In genomic region chr13:58583961-58584360, GRCh38 we compare ENCODE assay signal across 18 cellular contexts.
DNase-seq lines count a peak whose midpoint lies in the region; ATAC-seq, FAIRE-seq and TF ChIP-seq lines count a peak whose summit lies in the region.
"Had no signal": no experiment of that assay in that cellular context is flagged by ENCODE, and none has a peak within 500 bp of the region (broad histone marks: within the 10 kb centered on the region; RNA-seq: fewer than 3 reads in every experiment).

No MANE protein-coding gene starts in this region.

- no peak overlapping the region for H3K4me3 ChIP-seq in astrocyte (ENCODE audit: insufficient read depth, low read depth, low read length)
- no peak overlapping the region for H3K4me3 ChIP-seq in choroid plexus epithelial cell (ENCODE audit: low read depth, low read length)
- H3K4me3 ChIP-seq: BLaER1 treated with 17β-estradiol and CSF1 and Interleukin-3, amounts not matched to agents 10 nM and 100 nM had no signal

- H3K27me3 ChIP-seq in astrocyte (ENCODE audit: insufficient read depth, low read length), result no peaks in the 10 kb centered on the region
- H3K27me3 ChIP-seq: BLaER1 treated with 17β-estradiol and CSF1 and Interleukin-3, amounts not matched to agents 10 nM and 100 nM had no signal

- no peaks in the 10 kb centered on the region for H3K9me3 Mint-ChIP-seq in astrocyte (ENCODE audit: unreplicated experiment)
- H3K9me3 Mint-ChIP-seq in endothelial cell (ENCODE audit: unreplicated experiment), result no peaks in the 10 kb centered on the region
- H3K9me3 Mint-ChIP-seq in activated CD8-positive, alpha-beta T cell treated with anti-CD3 and anti-CD28 coated beads for 36 hours, result peaks cover 12% of the 10 kb centered on the region

- H3K4me1 Mint-ChIP-seq in astrocyte (ENCODE audit: low read depth, unreplicated experiment) (peaks cover 6% of the 10 kb centered on the region), endothelial cell (ENCODE audit: unreplicated experiment) (peaks cover 2% of the 10 kb centered on the region)
- H3K4me1 Mint-ChIP-seq in activated CD8-positive, alpha-beta T cell treated with anti-CD3 and anti-CD28 coated beads for 36 hours (ENCODE audit: low read depth), result no peaks in the 10 kb centered on the region
- H3K4me1 Mint-ChIP-seq: CD4-positive, CD25-positive, alpha-beta regulatory T cell had no signal

- intact Hi-C loops in activated CD8-positive, alpha-beta T cell treated with anti-CD3 and anti-CD28 coated beads for 36 hours (cut with micrococcal nuclease), result no loop called here

- H3K9ac ChIP-seq in astrocyte (ENCODE audit: low read length), result no peak overlapping the region
- H3K9ac ChIP-seq: BLaER1 treated with 17β-estradiol and CSF1 and Interleukin-3, amounts not matched to agents 10 nM and 100 nM had no signal

- CTCF ChIA-PET in activated CD8-positive, alpha-beta T cell treated with anti-CD3 and anti-CD28 coated beads for 36 hours (lab: Charles Lee), result no interaction called here

- ATAC-seq in GM19395 (IDR thresholded peaks at IDR 0.05; ENCODE audit: unreplicated experiment), result no peak
- no peak for ATAC-seq in activated CD8-positive, alpha-beta T cell treated with anti-CD3 and anti-CD28 coated beads for 36 hours

- no peaks in the 10 kb centered on the region for H3K79me2 ChIP-seq in astrocyte (ENCODE audit: insufficient read depth, low read length)

- no peaks in the 10 kb centered on the region for H3K9me3 ChIP-seq in astrocyte (ENCODE audit: insufficient read depth, low read depth, low read length)
- H3K9me3 ChIP-seq: BLaER1 treated with 17β-estradiol and CSF1 and Interleukin-3, amounts not matched to agents 10 nM and 100 nM had no signal

- H3K27me3 Mint-ChIP-seq in astrocyte (ENCODE audit: low read depth, unreplicated experiment) (no peaks in the 10 kb centered on the region), endothelial cell (ENCODE audit: unreplicated experiment) (no peaks in the 10 kb centered on the region)
- H3K27me3 Mint-ChIP-seq in activated CD8-positive, alpha-beta T cell treated with anti-CD3 and anti-CD28 coated beads for 36 hours, result no peaks in the 10 kb centered on the region
- H3K27me3 Mint-ChIP-seq: CD4-positive, CD25-positive, alpha-beta regulatory T cell had no signal

- POLR2A ChIA-PET in activated CD8-positive, alpha-beta T cell treated with anti-CD3 and anti-CD28 coated beads for 36 hours (lab: Charles Lee), result no interaction called here

- H4K20me1 ChIP-seq in astrocyte (ENCODE audit: insufficient read depth, low read length), result no peaks in the 10 kb centered on the region
- H4K20me1 ChIP-seq: BLaER1 treated with 17β-estradiol and CSF1 and Interleukin-3, amounts not matched to agents 10 nM and 100 nM had no signal

- H3K4me1 ChIP-seq in astrocyte (ENCODE audit: insufficient read depth, low read length), result no peaks in the 10 kb centered on the region

- H3K4me2 ChIP-seq in astrocyte (ENCODE audit: low read length), result no peak overlapping the region
- H3K4me2 ChIP-seq: BLaER1 treated with 17β-estradiol and CSF1 and Interleukin-3, amounts not matched to agents 10 nM and 100 nM had no signal

- H3K27ac Mint-ChIP-seq in astrocyte (ENCODE audit: unreplicated experiment) (peak overlapping the region; percentile 22), endothelial cell (ENCODE audit: unreplicated experiment) (no peak overlapping the region)
- H3K27ac Mint-ChIP-seq in activated CD8-positive, alpha-beta T cell treated with anti-CD3 and anti-CD28 coated beads for 36 hours, result no peak overlapping the region
- H3K27ac Mint-ChIP-seq: CD4-positive, CD25-positive, alpha-beta regulatory T cell; HFFc6 had no signal

- DNase-seq in HT1080 (ENCODE audit: low read depth) (peak; percentile 51), astrocyte (ENCODE audit: low read depth) (peak; percentile 31), choroid plexus epithelial cell (ENCODE audit: low read depth) (peak; percentile 3), non-pigmented ciliary epithelial cell (ENCODE audit: low read depth) (peak; percentile 3), endothelial cell (ENCODE audit: low spot score) (no peak)
- no peak for DNase-seq in activated CD4-positive, alpha-beta T cell treated with anti-CD3 and anti-CD28 coated beads for 4 hours
- no peak for DNase-seq in activated CD8-positive, alpha-beta T cell treated with anti-CD3 and anti-CD28 coated beads for 36 hours
- DNase-seq: ACHN; Calu3; CD4-positive, CD25-positive, alpha-beta regulatory T cell; DMS153; DND-41; GDM1; HCEC 1CT; HFFc6 had no signal

- no peak overlapping the region for H3K27ac ChIP-seq in astrocyte (ENCODE audit: low read depth, low read length)
- H3K27ac ChIP-seq: BLaER1 treated with 17β-estradiol and CSF1 and Interleukin-3, amounts not matched to agents 10 nM and 100 nM had no signal

- FAIRE-seq in astrocyte (lab: Jason Lieb, UNC), result no peak
- FAIRE-seq: GM12892 had no signal

- TF ChIP-seq CTCF in astrocyte (IDR thresholded peaks at IDR 0.05; ENCODE audit: insufficient read depth, low read depth, low read length) (no peak), choroid plexus epithelial cell (conservative IDR thresholded peaks at IDR 0.05; ENCODE audit: low read depth, low read length) (no peak), endothelial cell (IDR thresholded peaks at IDR 0.05; ENCODE audit: unreplicated experiment) (no peak)
- no peak for TF ChIP-seq CTCF in activated CD8-positive, alpha-beta T cell treated with anti-CD3 and anti-CD28 coated beads for 36 hours (IDR thresholded peaks at IDR 0.05)

- no peaks in the 10 kb centered on the region for H3K36me3 Mint-ChIP-seq in astrocyte (ENCODE audit: low read depth, unreplicated experiment)
- no peaks in the 10 kb centered on the region for H3K36me3 Mint-ChIP-seq in endothelial cell (ENCODE audit: low read depth, unreplicated experiment)
- H3K36me3 Mint-ChIP-seq in activated CD8-positive, alpha-beta T cell treated with anti-CD3 and anti-CD28 coated beads for 36 hours (ENCODE audit: low read depth), result no peaks in the 10 kb centered on the region
- H3K36me3 Mint-ChIP-seq: CD4-positive, CD25-positive, alpha-beta regulatory T cell had no signal

- H3K36me3 ChIP-seq in astrocyte (ENCODE audit: insufficient read depth, low read length), result no peaks in the 10 kb centered on the region
- H3K36me3 ChIP-seq: BLaER1 treated with 17β-estradiol and CSF1 and Interleukin-3, amounts not matched to agents 10 nM and 100 nM had no signal

- H3K4me3 Mint-ChIP-seq in astrocyte (ENCODE audit: unreplicated experiment) (no peak overlapping the region), endothelial cell (ENCODE audit: unreplicated experiment) (no peak overlapping the region)
- no peak overlapping the region for H3K4me3 Mint-ChIP-seq in activated CD8-positive, alpha-beta T cell treated with anti-CD3 and anti-CD28 coated beads for 36 hours
- H3K4me3 Mint-ChIP-seq: CD4-positive, CD25-positive, alpha-beta regulatory T cell; HFFc6 had no signal

- H2AFZ ChIP-seq in astrocyte (ENCODE audit: low read depth, low read length), result no peak overlapping the region

Comparison
In these comparisons a context has a peak if more than half of its experiments do, and no peak if none do; other contexts are left out.
1. DNase-seq: peak in HT1080 (single experiment), astrocyte (single experiment), choroid plexus epithelial cell (single experiment) and non-pigmented ciliary epithelial cell (single experiment); none in activated CD4-positive, alpha-beta T cell treated with anti-CD3 and anti-CD28 coated beads for 4 hours (0 of 2), endothelial cell (single experiment) and activated CD8-positive, alpha-beta T cell treated with anti-CD3 and anti-CD28 coated beads for 36 hours (single experiment).